ENCODE assay signal across 8 cellular contexts in the genomic region with DNA sequence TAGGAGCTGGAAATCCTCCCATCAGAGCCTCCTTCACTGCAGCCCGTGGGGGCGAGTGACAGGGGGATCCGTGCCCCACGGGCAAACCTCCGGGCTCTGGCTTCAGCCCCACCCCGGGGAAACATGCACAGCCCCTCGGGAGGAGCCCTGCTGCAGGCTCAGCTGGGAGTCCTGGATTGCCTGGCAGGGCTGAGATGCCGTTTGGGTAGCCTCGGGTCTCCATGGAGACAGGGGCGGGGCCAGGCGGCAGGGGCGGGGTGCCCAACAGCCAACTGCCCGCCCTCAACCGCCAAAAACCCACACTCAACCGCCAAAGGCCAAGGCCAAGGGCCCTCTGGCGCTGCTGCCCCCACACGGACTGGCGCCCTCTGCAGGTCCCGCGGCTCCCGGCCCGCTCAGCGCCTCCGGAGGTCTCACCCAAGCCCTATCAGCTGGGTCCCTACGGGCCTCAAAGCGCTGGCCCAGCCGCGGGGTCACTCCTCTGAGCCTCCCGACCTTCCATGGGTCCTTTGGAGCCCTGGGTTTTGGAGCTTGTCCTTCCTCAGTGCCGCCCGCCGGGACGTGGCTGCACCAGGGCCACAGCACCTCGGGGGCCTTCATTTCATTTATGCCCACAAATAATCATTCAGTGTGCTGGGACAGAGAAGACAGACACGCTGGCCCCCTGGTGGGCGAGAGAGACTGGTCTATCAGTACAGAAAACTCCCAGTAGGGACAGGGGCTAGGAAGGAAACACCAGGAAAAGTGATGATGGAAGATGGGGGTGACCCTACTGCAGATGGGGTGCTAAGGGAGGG.
DNase-seq lines count a peak whose midpoint lies in the region; ATAC-seq and TF ChIP-seq lines count a peak whose summit lies in the region.

No MANE protein-coding gene starts in this region.

- peak; percentile 84 for ATAC-seq in HG02759 (IDR thresholded peaks at IDR 0.05; ENCODE audit: unreplicated experiment)

- CTCF ChIA-PET in GM10248 (lab: Yijun Ruan, JAX): interaction anchor here (0.7 to 4.9 kb wide), 21 partner anchors 10 to 232 kb away, joined by 3 to 37 read pairs (median 4); a partner anchor contains a TSS

- POLR2A ChIA-PET in GM10248 (lab: Yijun Ruan, JAX): no interaction called here

- peak; percentile 92 for DNase-seq in GM10248 (ENCODE audit: extremely low spot score)
- DNase-seq in NCI-H2029 (lab: John Stamatoyannopoulos, UW): peak; percentile 84
- DNase-seq in activated CD4-positive, CD25-positive, alpha-beta regulatory T cell (lab: John Stamatoyannopoulos, UW): peak; percentile 50 to 67 (median 58)
- peak; percentile 63 for DNase-seq in central memory CD4-positive, alpha-beta T cell
- peak; percentile 52 for DNase-seq in iris pigment epithelial cell (ENCODE audit: low read depth)
- DNase-seq in stimulated activated CD4-positive, alpha-beta T cell treated with anti-CD3 and anti-CD28 coated beads, Interleukin-12 subunit alpha, Interleukin-12 subunit beta, amount 100 ng/mL, for 24 hours (ENCODE audit: low read depth in 2 of 2): peak; percentile 61 to 88
- DNase-seq in NCI-H1048 (lab: John Stamatoyannopoulos, UW): no peak

- TF ChIP-seq CTCF in GM10248 (IDR thresholded peaks at IDR 0.05; ENCODE audit: control extremely low read depth, extremely low read depth, low read depth, missing control alignments): peak; percentile 64
